8 cellular contexts compared by ENCODE assay signal in the genomic region with DNA sequence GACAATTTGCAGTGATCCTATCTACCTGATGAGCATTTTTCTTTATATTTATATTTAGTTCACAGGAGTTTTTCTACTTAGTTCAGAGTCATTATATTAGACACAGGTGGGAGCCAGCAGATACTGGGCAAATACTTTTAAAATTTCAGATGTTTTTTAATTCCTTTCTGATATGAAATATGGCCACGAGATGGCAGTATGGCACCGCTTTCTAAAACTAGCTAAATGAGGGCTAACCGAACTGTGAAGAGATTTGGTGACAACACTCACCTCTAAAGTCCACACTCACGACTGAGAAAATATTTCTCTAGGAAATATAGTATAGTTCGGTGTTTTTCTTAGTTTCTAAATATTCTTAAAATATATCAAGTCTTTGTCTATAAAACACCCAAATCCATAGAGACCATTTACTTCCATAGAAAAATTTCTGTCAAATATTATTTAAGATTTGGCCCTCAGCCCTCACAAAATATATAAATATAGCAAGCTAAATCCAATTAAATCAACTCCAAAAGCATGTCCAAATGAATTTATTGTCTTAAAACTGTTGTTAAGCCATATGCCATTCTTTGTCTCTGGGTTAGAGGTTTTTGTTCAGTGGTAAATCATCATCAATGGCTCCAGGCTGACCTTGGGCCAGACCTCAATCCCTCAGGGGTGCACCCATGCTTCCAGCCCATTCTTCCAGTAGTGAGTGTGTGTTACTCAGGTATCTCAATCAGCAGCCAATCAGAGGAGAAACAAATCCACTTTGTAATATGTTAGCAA.
DNase-seq lines count a peak whose midpoint lies in the region; ATAC-seq, FAIRE-seq and TF ChIP-seq lines count a peak whose summit lies in the region.

No MANE protein-coding gene starts in this region.

- H3K4me3 ChIP-seq in Loucy (ENCODE audit: low read length, poor library complexity, severe bottlenecking) = no peak overlapping the region
- no peak overlapping the region for H3K4me3 ChIP-seq in gastrocnemius medialis

- no peaks in the 10 kb centered on the region for H4K20me1 ChIP-seq in Loucy (ENCODE audit: insufficient read depth, low read length, poor library complexity, severe bottlenecking)

- H2AFZ ChIP-seq in Loucy (ENCODE audit: low read length) = no peak overlapping the region

- no peak overlapping the region for H3K27ac ChIP-seq in gastrocnemius medialis

- H3K9ac ChIP-seq in Loucy (ENCODE audit: low read depth, low read length, poor library complexity, severe bottlenecking) = no peak overlapping the region

- no peak for TF ChIP-seq POLR2A in gastrocnemius medialis (IDR thresholded peaks at IDR 0.05)

- H3K27me3 ChIP-seq in Loucy (ENCODE audit: insufficient read depth, low read length, poor library complexity, severe bottlenecking) (no peaks in the 10 kb centered on the region), gastrocnemius medialis (no peaks in the 10 kb centered on the region)

- ATAC-seq in SK-N-SH treated with all-trans-retinoic acid at 6 μM for 48 hours = peak; percentile 83
- peak; percentile 54 to 74 for ATAC-seq in gastrocnemius medialis
- no peak for ATAC-seq in HG02981 (IDR thresholded peaks at IDR 0.05; ENCODE audit: unreplicated experiment)
- no peak for ATAC-seq in GM19328 (IDR thresholded peaks at IDR 0.05; ENCODE audit: unreplicated experiment)

- H3K4me1 ChIP-seq in Loucy (ENCODE audit: insufficient read depth, low read length, poor library complexity, severe bottlenecking) (no peaks in the 10 kb centered on the region), gastrocnemius medialis (no peaks in the 10 kb centered on the region)

- TF ChIP-seq CTCF in Loucy (conservative IDR thresholded peaks at IDR 0.05; ENCODE audit: low read length) (peak; percentile 72), gastrocnemius medialis (IDR thresholded peaks at IDR 0.05 in 4 of 5, conservative IDR thresholded peaks at IDR 0.05 in 1 of 5) (peak; percentile 58 to 81 (median 72))

- FAIRE-seq in G401.6 (lab: Jason Lieb, UNC) = peak; percentile 90

- no peaks in the 10 kb centered on the region for H3K9me3 ChIP-seq in Loucy (ENCODE audit: insufficient read depth, low read depth, low read length)
- H3K9me3 ChIP-seq in gastrocnemius medialis = no peaks in the 10 kb centered on the region

- H3K4me2 ChIP-seq in Loucy (ENCODE audit: low read depth, low read length, poor library complexity, severe bottlenecking) = no peak overlapping the region

- in situ Hi-C loops in gastrocnemius medialis (cut with MboI; ENCODE audit: low sequenced_read_pairs in 4 of 4) = loop anchor here (10.0 to 25.0 kb wide), 2 partner anchors 794 to 801 kb away; a partner anchor contains a TSS

- no peaks in the 10 kb centered on the region for H3K79me2 ChIP-seq in Loucy (ENCODE audit: insufficient read depth, low read length)

- no peaks in the 10 kb centered on the region for H3F3A ChIP-seq in Loucy (ENCODE audit: low read depth)

- H3K36me3 ChIP-seq in Loucy (ENCODE audit: insufficient read depth, low read length) = peaks cover 53% of the 10 kb centered on the region; the same call in 1 of the 2 replicates
- H3K36me3 ChIP-seq in gastrocnemius medialis = peaks cover 0 to 26% of the 10 kb centered on the region in 2 donors

- no peaks in the 10 kb centered on the region for H3K9me2 ChIP-seq in Loucy (replicated peaks; ENCODE audit: low read depth, low read length)

- intact Hi-C loops in head of caudate nucleus (cut with DNase I) (loop anchor here (10.0 kb wide), 1 partner anchor 791 kb away; a partner anchor contains a TSS), gastrocnemius medialis (cut with DNase I; ENCODE audit: low total_unique reads) (loop anchor here (5.0 to 10.0 kb wide), 4 partner anchors 99 to 844 kb away; a partner anchor contains a TSS)

- peak; percentile 65 for DNase-seq in activated naive CD4-positive, alpha-beta T cell treated with anti-CD3 and anti-CD28 coated beads, Interleukin-2, amount 50 U/mL, for 16 hours
- DNase-seq in head of caudate nucleus = peak in 34 of 42 donors; percentile 16 to 86 (median 60)
- DNase-seq in gastrocnemius medialis = no peak

TF ChIP-seq in SK-N-SH treated with all-trans-retinoic acid at 6 μM for 48 hours, 23 proteins besides CTCF, POLR2A, EP300 and RAD21:
- TF ChIP-seq TCF4 (CRISPR knock-in tag; IDR thresholded peaks at IDR 0.05; ENCODE audit: borderline replicate concordance) = no peak
- TF ChIP-seq ZC3H10 (CRISPR knock-in tag; IDR thresholded peaks at IDR 0.05) = no peak
- no peak for TF ChIP-seq SNAI2 (CRISPR knock-in tag; IDR thresholded peaks at IDR 0.05)
- no peak for TF ChIP-seq GLIS3 (CRISPR knock-in tag; IDR thresholded peaks at IDR 0.05)
- no peak for TF ChIP-seq OSR1 (CRISPR knock-in tag; IDR thresholded peaks at IDR 0.05)
- no peak for TF ChIP-seq TOX (CRISPR knock-in tag; IDR thresholded peaks at IDR 0.05; ENCODE audit: borderline replicate concordance)
- no peak for TF ChIP-seq ESRRG (CRISPR knock-in tag; IDR thresholded peaks at IDR 0.05)
- TF ChIP-seq, protein P1, sequence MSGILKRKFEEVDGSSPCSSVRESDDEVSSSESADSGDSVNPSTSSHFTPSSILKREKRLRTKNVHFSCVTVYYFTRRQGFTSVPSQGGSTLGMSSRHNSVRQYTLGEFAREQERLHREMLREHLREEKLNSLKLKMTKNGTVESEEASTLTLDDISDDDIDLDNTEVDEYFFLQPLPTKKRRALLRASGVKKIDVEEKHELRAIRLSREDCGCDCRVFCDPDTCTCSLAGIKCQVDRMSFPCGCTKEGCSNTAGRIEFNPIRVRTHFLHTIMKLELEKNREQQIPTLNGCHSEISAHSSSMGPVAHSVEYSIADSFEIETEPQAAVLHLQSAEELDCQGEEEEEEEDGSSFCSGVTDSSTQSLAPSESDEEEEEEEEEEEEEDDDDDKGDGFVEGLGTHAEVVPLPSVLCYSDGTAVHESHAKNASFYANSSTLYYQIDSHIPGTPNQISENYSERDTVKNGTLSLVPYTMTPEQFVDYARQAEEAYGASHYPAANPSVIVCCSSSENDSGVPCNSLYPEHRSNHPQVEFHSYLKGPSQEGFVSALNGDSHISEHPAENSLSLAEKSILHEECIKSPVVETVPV (CRISPR knock-in tag; IDR thresholded peaks at IDR 0.05) = no peak
- TF ChIP-seq CSDC2 (CRISPR knock-in tag; IDR thresholded peaks at IDR 0.05) = no peak
- TF ChIP-seq ZFP3 (CRISPR knock-in tag; IDR thresholded peaks at IDR 0.05) = no peak
- TF ChIP-seq, protein P2, sequence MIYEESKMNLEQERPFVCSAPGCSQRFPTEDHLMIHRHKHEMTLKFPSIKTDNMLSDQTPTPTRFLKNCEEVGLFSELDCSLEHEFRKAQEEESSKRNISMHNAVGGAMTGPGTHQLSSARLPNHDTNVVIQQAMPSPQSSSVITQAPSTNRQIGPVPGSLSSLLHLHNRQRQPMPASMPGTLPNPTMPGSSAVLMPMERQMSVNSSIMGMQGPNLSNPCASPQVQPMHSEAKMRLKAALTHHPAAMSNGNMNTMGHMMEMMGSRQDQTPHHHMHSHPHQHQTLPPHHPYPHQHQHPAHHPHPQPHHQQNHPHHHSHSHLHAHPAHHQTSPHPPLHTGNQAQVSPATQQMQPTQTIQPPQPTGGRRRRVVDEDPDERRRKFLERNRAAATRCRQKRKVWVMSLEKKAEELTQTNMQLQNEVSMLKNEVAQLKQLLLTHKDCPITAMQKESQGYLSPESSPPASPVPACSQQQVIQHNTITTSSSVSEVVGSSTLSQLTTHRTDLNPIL (CRISPR knock-in tag; IDR thresholded peaks at IDR 0.05; ENCODE audit: low read depth) = no peak
- no peak for TF ChIP-seq ZNF70 (CRISPR knock-in tag; IDR thresholded peaks at IDR 0.05)

Comparison
In these comparisons a context has a peak if more than half of its experiments do, and no peak if none do; other contexts are left out.
1. ATAC-seq: peak in SK-N-SH treated with all-trans-retinoic acid at 6 μM for 48 hours (single experiment) and gastrocnemius medialis (2 of 2); none in HG02981 (single experiment) and GM19328 (single experiment).
2. DNase-seq: peak in activated naive CD4-positive, alpha-beta T cell treated with anti-CD3 and anti-CD28 coated beads, Interleukin-2, amount 50 U/mL, for 16 hours (single experiment) and head of caudate nucleus (34 of 42); none in gastrocnemius medialis (0 of 2).